Comparison of ENCODE assay signal across 17 cellular contexts in the genomic region with DNA sequence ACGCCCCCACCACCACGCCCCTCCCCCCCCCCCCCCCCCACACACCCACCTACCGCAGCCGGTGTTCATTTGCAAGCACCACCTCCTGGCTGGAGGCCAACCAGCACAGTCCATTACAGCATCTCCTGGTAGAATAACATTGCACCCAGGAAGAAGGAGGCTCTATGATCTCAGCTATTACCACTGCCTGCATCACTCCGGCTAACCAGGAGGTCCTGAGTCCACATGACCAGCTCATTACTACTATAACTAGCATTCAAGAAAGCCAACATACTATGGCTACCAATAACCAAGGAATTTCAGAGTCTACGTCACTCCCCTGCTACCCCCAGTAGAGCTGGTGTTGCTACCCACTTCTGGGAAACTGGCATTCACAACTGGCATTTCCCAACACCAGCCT.
DNase-seq lines count a peak whose midpoint lies in the region; ATAC-seq, FAIRE-seq and TF ChIP-seq lines count a peak whose summit lies in the region.
"Had no signal": no experiment of that assay in that cellular context is flagged by ENCODE, and none has a peak within 500 bp of the region (broad histone marks: within the 10 kb centered on the region; RNA-seq: fewer than 3 reads in every experiment).

No MANE protein-coding gene starts in this region.

- TF ChIP-seq CTCF in GM12878 (IDR thresholded peaks at IDR 0.05 in 2 of 3, conservative IDR thresholded peaks at IDR 0.05 in 1 of 3; ENCODE audit: control insufficient read depth in 2 of 3, extremely low read depth in 1 of 3, insufficient read depth in 1 of 3, low read depth in 3 of 3, low read length in 3 of 3) (no peak), BE2C (IDR thresholded peaks at IDR 0.05; ENCODE audit: low read depth, low read length) (no peak)

- peaks cover 16% of the 10 kb centered on the region for H3K4me1 Mint-ChIP-seq in activated naive CD4-positive, alpha-beta T cell treated with anti-CD3 and anti-CD28 coated beads for 36 hours (ENCODE audit: low read depth)

- H3K27me3 ChIP-seq in GM12878 (replicated peaks in 1 of 2; ENCODE audit: control insufficient read depth in 2 of 2, insufficient read depth in 2 of 2, low read length in 1 of 2) = no peaks in the 10 kb centered on the region
- H3K27me3 ChIP-seq in BE2C = peaks cover 4% of the 10 kb centered on the region

- H3K4me3 Mint-ChIP-seq in activated naive CD4-positive, alpha-beta T cell treated with anti-CD3 and anti-CD28 coated beads for 36 hours = no peak overlapping the region
- H3K4me3 Mint-ChIP-seq: type B pancreatic cell had no signal

- BruUV-seq in GM12878 (replicated peaks; lab: Mats Ljungman, UMichigan) = no TSS peak

- H3K9me3 Mint-ChIP-seq in activated naive CD4-positive, alpha-beta T cell treated with anti-CD3 and anti-CD28 coated beads for 36 hours = no peaks in the 10 kb centered on the region
- H3K9me3 Mint-ChIP-seq in activated naive CD4-positive, alpha-beta T cell treated with anti-CD3 and anti-CD28 coated beads, Interleukin-2, amount 50 U/mL, for 72 hours = no peaks in the 10 kb centered on the region
- H3K9me3 Mint-ChIP-seq: activated B cell treated with CpG ODN at 0.5 μM for 24 hours, brain, type B pancreatic cell had no signal

- no peak overlapping the region for H3K9ac ChIP-seq in GM12878 (ENCODE audit: control insufficient read depth, insufficient read depth, low read length)

- peaks cover 14% of the 10 kb centered on the region for H3K27me3 Mint-ChIP-seq in activated naive CD4-positive, alpha-beta T cell treated with anti-CD3 and anti-CD28 coated beads for 36 hours (ENCODE audit: low read depth)

- H3K9me3 ChIP-seq in GM12878 (replicated peaks; ENCODE audit: control insufficient read depth, insufficient read depth, low read length) = no peaks in the 10 kb centered on the region
- H3K9me3 ChIP-seq in BE2C = no peaks in the 10 kb centered on the region

- H3K36me3 ChIP-seq in GM12878 (ENCODE audit: control insufficient read depth in 2 of 2, insufficient read depth in 2 of 2, low read length in 1 of 2) (no peaks in the 10 kb centered on the region), BE2C (no peaks in the 10 kb centered on the region)

- no peak overlapping the region for H3K4me2 ChIP-seq in GM12878 (ENCODE audit: control insufficient read depth, insufficient read depth)

- H3K4me1 ChIP-seq in GM12878 (ENCODE audit: control insufficient read depth, insufficient read depth, low read length) (peaks cover 4% of the 10 kb centered on the region; the same call in 1 of the 2 replicates), BE2C (no peaks in the 10 kb centered on the region)

- no peak for TF ChIP-seq RAD21 in GM12878 (IDR thresholded peaks at IDR 0.05; ENCODE audit: insufficient read depth, low read depth, low read length)

- H3K4me3 ChIP-seq in GM12878 (no peak overlapping the region), skeletal muscle cell (ENCODE audit: low read depth, low read length) (no peak overlapping the region), BE2C (ENCODE audit: low read depth, low read length) (no peak overlapping the region)

- no peak overlapping the region for H3K27ac ChIP-seq in GM12878 (ENCODE audit: control insufficient read depth, insufficient read depth)

- in situ Hi-C loops in GM12878 (cut with MboI) = loop anchor here (5.0 kb wide), 2 partner anchors 93 to 223 kb away; no protein-coding TSS in a partner anchor

- SMC1A ChIA-PET in GM12878 (lab: Charles Lee; ENCODE audit: uncharacterized antibody, unreplicated experiment) = interaction anchor here (0.7 to 4.5 kb wide), 12 partner anchors 11 to 218 kb away, joined by 3 to 67 read pairs (median 4); no protein-coding TSS in a partner anchor

- H4K20me1 ChIP-seq in GM12878 (ENCODE audit: control insufficient read depth, insufficient read depth) = no peaks in the 10 kb centered on the region

- no peak for TF ChIP-seq EP300 in GM12878 (IDR thresholded peaks at IDR 0.05; ENCODE audit: borderline replicate concordance in 1 of 2, control insufficient read depth in 1 of 2, low read depth in 2 of 2, low read length in 2 of 2)

- peak; percentile 27 for DNase-seq in activated naive CD4-positive, alpha-beta T cell treated with anti-CD3 and anti-CD28 coated beads for 36 hours
- no peak for DNase-seq in activated naive CD4-positive, alpha-beta T cell treated with anti-CD3 and anti-CD28 coated beads, Interleukin-2, amount 50 U/mL, for 72 hours (ENCODE audit: low spot score in 2 of 2)
- DNase-seq in NCI-H1105 (lab: John Stamatoyannopoulos, UW) = peak; percentile 29
- DNase-seq in GM12878 (ENCODE audit: low read depth, low spot score) = no peak
- DNase-seq in skeletal muscle cell (ENCODE audit: low read depth) = peak; percentile 1
- DNase-seq in DMS53 (lab: John Stamatoyannopoulos, UW) = no peak
- DNase-seq in BE2C = no peak
- no peak for DNase-seq in medulla oblongata (ENCODE audit: extremely low spot score)
- DNase-seq: activated B cell treated with CpG ODN at 0.5 μM for 24 hours; effector CD4-positive, alpha-beta T cell; NCI-H2029 treated with DMSO at 0.1 percent for 48 hours; stimulated activated CD4-positive, alpha-beta T cell treated with anti-CD3 and anti-CD28 coated beads, Interleukin-1b, Interleukin-23, amount 100 ng/mL, for 48 hours had no signal

- no peak for FAIRE-seq in GM12878 (lab: Jason Lieb, UNC)
- FAIRE-seq: G401.6, islet of Langerhans had no signal

- WGBS in GM12878 (ENCODE audit: insufficient coverage, insufficient replicate concordance, low lambda C conversion rate, missing lambda C conversion rate) = 25% methylated on average over 4 of the region's 6 CpGs

- intact Hi-C loops in activated naive CD4-positive, alpha-beta T cell treated with anti-CD3 and anti-CD28 coated beads for 36 hours (cut with micrococcal nuclease) = loop anchor here (5.0 kb wide), 3 partner anchors 72 to 393 kb away; a partner anchor contains a TSS
- intact Hi-C loops in GM12878 (cut with micrococcal nuclease; ENCODE audit: unreplicated experiment) = loop anchor here (5.0 to 10.0 kb wide), 3 partner anchors 223 to 260 kb away; a partner anchor contains a TSS

- CTCF ChIA-PET in activated naive CD4-positive, alpha-beta T cell treated with anti-CD3 and anti-CD28 coated beads for 36 hours (lab: Charles Lee) = interaction anchor here (0.6 to 4.7 kb wide), 24 partner anchors 13 to 372 kb away, joined by 3 to 129 read pairs (median 5); a partner anchor contains a TSS
- CTCF ChIA-PET in GM12878 (lab: Yijun Ruan, JAX) = interaction anchor here (0.8 to 6.0 kb wide), 18 partner anchors 9 to 222 kb away, joined by 3 to 237 read pairs (median 4); a partner anchor contains a TSS

- H2AFZ ChIP-seq in GM12878 (ENCODE audit: control insufficient read depth, low read depth, low read length) = no peak overlapping the region

- H3K79me2 ChIP-seq in GM12878 (ENCODE audit: control insufficient read depth, insufficient read depth, low read length) = no peaks in the 10 kb centered on the region

- POLR2A ChIA-PET in GM12878 (lab: Charles Lee) = interaction anchor here (0.9 kb wide), 1 partner anchor 88 kb away, joined by 3 read pairs; no protein-coding TSS in a partner anchor

- H3K27ac Mint-ChIP-seq in activated naive CD4-positive, alpha-beta T cell treated with anti-CD3 and anti-CD28 coated beads for 36 hours = no peak overlapping the region
- H3K27ac Mint-ChIP-seq in activated naive CD4-positive, alpha-beta T cell treated with anti-CD3 and anti-CD28 coated beads, Interleukin-2, amount 50 U/mL, for 72 hours = no peak overlapping the region
- H3K27ac Mint-ChIP-seq: activated B cell treated with CpG ODN at 0.5 μM for 24 hours, brain, progenitor cell of endocrine pancreas, type B pancreatic cell had no signal

- no peaks in the 10 kb centered on the region for H3K36me3 Mint-ChIP-seq in activated naive CD4-positive, alpha-beta T cell treated with anti-CD3 and anti-CD28 coated beads for 36 hours (ENCODE audit: low read depth)
- H3K36me3 Mint-ChIP-seq in activated naive CD4-positive, alpha-beta T cell treated with anti-CD3 and anti-CD28 coated beads, Interleukin-2, amount 50 U/mL, for 72 hours = no peaks in the 10 kb centered on the region
- H3K36me3 Mint-ChIP-seq: brain, type B pancreatic cell had no signal

- no peak for ATAC-seq in activated naive CD4-positive, alpha-beta T cell treated with anti-CD3 and anti-CD28 coated beads, Interleukin-2, amount 50 U/mL, for 72 hours
- no peak for ATAC-seq in GM12878

- RAD21 ChIA-PET in GM12878 (lab: Charles Lee; ENCODE audit: unreplicated experiment) = interaction anchor here (1.1 to 4.5 kb wide), 8 partner anchors 71 to 262 kb away, joined by 3 to 61 read pairs (median 7); a partner anchor contains a TSS

- TF ChIP-seq POLR2A in GM12878 (IDR thresholded peaks at IDR 0.05; ENCODE audit: low read depth, low read length) = no peak

TF ChIP-seq in GM12878, 131 proteins besides CTCF, POLR2A, EP300 and RAD21:
- TF ChIP-seq CREB1 (IDR thresholded peaks at IDR 0.05; ENCODE audit: low read depth) (0 out of 2 replicates have a peak, but pooled peaks have one; percentile 13), IRF4 (IDR thresholded peaks at IDR 0.05; ENCODE audit: low read depth, low read length) (no peak)

Comparison
In these comparisons a context has a peak if more than half of its experiments do, and no peak if none do; other contexts are left out.
1. DNase-seq: peak in activated naive CD4-positive, alpha-beta T cell treated with anti-CD3 and anti-CD28 coated beads for 36 hours (single experiment), NCI-H1105 (single experiment) and skeletal muscle cell (single experiment); none in activated naive CD4-positive, alpha-beta T cell treated with anti-CD3 and anti-CD28 coated beads, Interleukin-2, amount 50 U/mL, for 72 hours (0 of 2), GM12878 (single experiment), DMS53 (single experiment), BE2C (single experiment) and medulla oblongata (single experiment).